In the genomic region with DNA sequence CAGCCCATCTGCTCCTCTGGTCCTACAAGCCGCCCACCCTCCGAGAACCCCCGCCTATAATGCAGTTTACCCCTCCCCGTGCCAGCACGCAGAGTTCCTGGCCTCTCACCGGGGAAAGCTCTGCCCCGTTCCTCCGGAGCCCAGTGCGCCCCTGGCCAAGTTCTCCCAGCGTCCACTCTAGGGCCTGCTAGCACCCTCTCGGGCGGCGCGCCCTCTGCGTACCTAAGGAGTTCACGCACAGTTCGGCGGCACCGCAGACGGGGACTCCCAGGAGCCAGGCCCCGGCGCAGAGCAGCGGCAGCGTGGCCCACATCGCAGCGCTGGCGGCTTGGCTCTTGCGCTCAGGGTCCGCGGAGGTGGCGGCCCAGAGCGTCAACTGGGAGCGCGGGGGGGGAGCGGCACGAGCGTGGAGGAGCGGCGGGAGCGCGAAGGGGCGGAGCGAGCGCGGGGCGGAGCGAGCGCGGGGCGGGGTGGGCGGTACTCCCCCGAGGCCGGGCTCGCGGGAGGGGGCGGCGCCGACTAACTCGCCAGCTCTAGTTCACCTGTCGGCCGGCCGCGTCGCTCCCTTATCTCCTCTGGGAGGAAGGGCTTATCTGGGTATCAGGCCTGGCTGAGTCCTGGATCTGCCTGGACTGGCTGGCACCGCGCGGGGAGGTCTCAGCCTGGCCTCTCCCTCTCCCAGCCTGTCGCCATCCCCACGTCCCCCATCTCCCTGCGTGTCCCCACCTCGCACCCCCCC, we compare ENCODE assay signal across 8 cellular contexts. TPM values are rescaled to one million over a fixed set of nuclear protein-coding genes. Genes with fewer than 3 reads are reported as not detected.
DNase-seq lines count a peak whose midpoint lies in the region; ATAC-seq, FAIRE-seq and TF ChIP-seq lines count a peak whose summit lies in the region.

CTSH (minus strand) TSS at position 378 of the 739 bp plus-strand sequence; CDS start at position 313, 65 bp downstream.

- ATAC-seq in HG02623 (IDR thresholded peaks at IDR 0.05; ENCODE audit: unreplicated experiment) = peak; percentile 59

- BruUV-seq in mammary epithelial cell (replicated peaks; lab: Mats Ljungman, UMichigan) = no TSS peak

- H2AFZ ChIP-seq in mammary epithelial cell (ENCODE audit: low read depth, low read length) (peak within 1 kb of the TSS; percentile 93), keratinocyte (ENCODE audit: control insufficient read depth, low read length) (peak within 1 kb of the TSS; percentile 82)

- intact Hi-C loops in mammary epithelial cell (cut with micrococcal nuclease) = loop anchor here (2.0 kb wide), 2 partner anchors 14 to 34 kb away; no protein-coding TSS in a partner anchor

- no peak within 1 kb of the TSS for H3K27ac ChIP-seq in mammary epithelial cell (ENCODE audit: insufficient read depth, low read depth, low read length)
- H3K27ac ChIP-seq in keratinocyte (ENCODE audit: control insufficient read depth, insufficient read depth, low read length) = no peak within 1 kb of the TSS

- H3K4me1 ChIP-seq in mammary epithelial cell (ENCODE audit: insufficient read depth, low read length) = peaks cover 12% of the 10 kb centered on the region
- peaks cover 3% of the 10 kb centered on the region for H3K4me1 ChIP-seq in keratinocyte (ENCODE audit: control insufficient read depth, extremely low read depth, insufficient read depth, low read length)

- in situ Hi-C loops in mammary epithelial cell (cut with MboI; ENCODE audit: low sequenced_read_pairs in 2 of 2) = no loop called here

- peak within 1 kb of the TSS; percentile 98 for H3K4me2 ChIP-seq in mammary epithelial cell (ENCODE audit: insufficient read depth, low read depth, low read length)
- H3K4me2 ChIP-seq in keratinocyte (ENCODE audit: control insufficient read depth, extremely low read depth, insufficient read depth, low read depth, low read length) = peak within 1 kb of the TSS; percentile 67

- FAIRE-seq in keratinocyte (lab: Jason Lieb, UNC) = no peak

- H3K4me3 ChIP-seq in GM12865 (ENCODE audit: low read depth, low read length) (peak within 1 kb of the TSS; percentile 68), WI38 (ENCODE audit: low read depth, low read length) (peak within 1 kb of the TSS; percentile 49), mammary epithelial cell (replicated peaks in 1 of 3; ENCODE audit: insufficient read depth in 1 of 3, low read depth in 2 of 3, low read length in 3 of 3) (peak within 1 kb of the TSS; percentile 50 to 68 (median 59)), keratinocyte (ENCODE audit: control insufficient read depth in 2 of 3, extremely low read depth in 1 of 3, insufficient read depth in 2 of 3, low read depth in 1 of 3, low read length in 3 of 3) (peak within 1 kb of the TSS; percentile 24 to 42 (median 29))

- DNase-seq in GM12865 (ENCODE audit: low read depth) (peak; percentile 92), NCI-H1417 (lab: John Stamatoyannopoulos, UW) (peak; percentile 63 to 91 (median 89)), mammary epithelial cell (peak; percentile 58), keratinocyte (ENCODE audit: low read depth, low spot score) (peak; percentile 26), NCI-H1694 (lab: John Stamatoyannopoulos, UW) (no peak)
- peak; percentile 27 to 63 (median 48) for DNase-seq in stimulated activated CD4-positive, alpha-beta T cell treated with anti-CD3 and anti-CD28 coated beads, Interleukin-12 subunit alpha, Interleukin-12 subunit beta, amount 100 ng/mL, for 48 hours (ENCODE audit: low read depth in 2 of 3, low spot score in 1 of 3)

- CTCF ChIA-PET in mammary epithelial cell (lab: Charles Lee; ENCODE audit: low non-redundant PET) = no interaction called here

- H3K27me3 ChIP-seq in mammary epithelial cell (ENCODE audit: insufficient read depth, low read length) (no peaks in the 10 kb centered on the region), keratinocyte (ENCODE audit: control insufficient read depth, extremely low read depth, insufficient read depth, low read length) (peaks cover 25% of the 10 kb centered on the region)

- H3K9me3 ChIP-seq in mammary epithelial cell (replicated peaks; ENCODE audit: insufficient read depth, low read length) = no peaks in the 10 kb centered on the region
- H3K9me3 ChIP-seq in keratinocyte (ENCODE audit: control insufficient read depth, low read depth, low read length) = no peaks in the 10 kb centered on the region

- no peaks in the 10 kb centered on the region for H3K36me3 ChIP-seq in mammary epithelial cell (ENCODE audit: insufficient read depth, low read length)
- no peaks in the 10 kb centered on the region for H3K36me3 ChIP-seq in keratinocyte (ENCODE audit: control insufficient read depth in 2 of 2, extremely low read depth in 1 of 2, insufficient read depth in 2 of 2, low read length in 2 of 2)

- H3K79me2 ChIP-seq in mammary epithelial cell (ENCODE audit: insufficient read depth, low read length) (no peaks in the 10 kb centered on the region), keratinocyte (ENCODE audit: control insufficient read depth, insufficient read depth, low read length) (no peaks in the 10 kb centered on the region)

- no peak for TF ChIP-seq CTCF in GM12865 (IDR thresholded peaks at IDR 0.05; ENCODE audit: insufficient read depth, low read depth, low read length, missing control alignments)
- TF ChIP-seq CTCF in WI38 (IDR thresholded peaks at IDR 0.05; ENCODE audit: low read depth, low read length) = no peak
- TF ChIP-seq CTCF in mammary epithelial cell (conservative IDR thresholded peaks at IDR 0.05 in 1 of 2, IDR thresholded peaks at IDR 0.05 in 1 of 2; ENCODE audit: extremely low read depth in 1 of 2, insufficient read depth in 1 of 2, low read depth in 1 of 2, low read length in 2 of 2) = no peak
- TF ChIP-seq CTCF in keratinocyte (optimal IDR thresholded peaks at IDR 0.05 in 1 of 3, IDR thresholded peaks at IDR 0.05 in 1 of 3, conservative IDR thresholded peaks at IDR 0.05 in 1 of 3; ENCODE audit: extremely low read depth in 1 of 3, insufficient read depth in 2 of 3, low read length in 3 of 3) = no peak

- dilution Hi-C loops in mammary epithelial cell (cut with HindIII; ENCODE audit: low sequenced_read_pairs) = no loop called here
- dilution Hi-C loops in keratinocyte (cut with MboI; ENCODE audit: extremely low pct_ligation_motif_present, low sequenced_read_pairs) = no loop called here

- WGBS in mammary epithelial cell (ENCODE audit: low coverage, missing lambda C conversion rate) = 6% methylated on average over 17 of the region's 71 CpGs

- no peaks in the 10 kb centered on the region for H3K9me1 ChIP-seq in keratinocyte (ENCODE audit: control insufficient read depth, extremely low read depth, insufficient read depth, low read length)

- H3K9ac ChIP-seq in mammary epithelial cell (ENCODE audit: insufficient read depth, low read length) = no peak within 1 kb of the TSS
- no peak within 1 kb of the TSS for H3K9ac ChIP-seq in keratinocyte (ENCODE audit: control insufficient read depth, extremely low read depth, insufficient read depth, low read length)

- H4K20me1 ChIP-seq in mammary epithelial cell (ENCODE audit: insufficient read depth, low read length) = no peaks in the 10 kb centered on the region
- no peaks in the 10 kb centered on the region for H4K20me1 ChIP-seq in keratinocyte (ENCODE audit: control insufficient read depth, extremely low read depth, insufficient read depth, low read length)

RNA-seq across cellular contexts. Expression of gene CTSH, which starts in this region (rescaled TPM):
- total RNA-seq in mammary epithelial cell = 10 to 100 TPM; 22.6 to 74.2 TPM
- polyA plus RNA-seq in mammary epithelial cell = 33.6 TPM
- 27.1 TPM for polyA minus RNA-seq in mammary epithelial cell
- 23.0 to 38.4 TPM (median 26.6 TPM) in 3 replicates for polyA plus RNA-seq in keratinocyte
- polyA plus RNA-seq in keratinocyte (2011; ENCODE audit: low read depth) = 19.2 TPM
- polyA plus RNA-seq in keratinocyte (2011; cell fraction: cytosol; rRNA removed) = 16.9 and 21.8 TPM in 2 replicates
- polyA plus RNA-seq in keratinocyte (2011; cell fraction: nucleus; rRNA removed) = 21.7 and 25.2 TPM in 2 replicates
- polyA plus RNA-seq in keratinocyte (2012; ENCODE audit: low replicate concordance) = 19.7 and 38.2 TPM in 2 replicates
- polyA minus RNA-seq in keratinocyte = 3.8 to 12.0 TPM (median 11.4 TPM) in 3 replicates
- polyA minus RNA-seq in keratinocyte (2011; cell fraction: cytosol; rRNA and poly(A)+ RNA removed) = 6.3 TPM
- polyA minus RNA-seq in keratinocyte (2011; cell fraction: nucleus; rRNA and poly(A)+ RNA removed) = 11.0 and 12.3 TPM in 2 replicates
